Comparison of ENCODE assay signal across 29 cellular contexts in genomic region chr17:76416447-76416846, GRCh38. TPM values are rescaled to one million over a fixed set of nuclear protein-coding genes. Genes with fewer than 3 reads are reported as not detected.
A peak's percentile ranks its signal among the peaks of the same experiment; 100 is the strongest.
DNase-seq lines count a peak whose midpoint lies in the region; ATAC-seq and TF ChIP-seq lines count a peak whose summit lies in the region.
"Had no signal": no experiment of that assay in that cellular context is flagged by ENCODE, and none has a peak within 500 bp of the region (broad histone marks: within the 10 kb centered on the region; RNA-seq: fewer than 3 reads in every experiment).

No MANE protein-coding gene starts in this region.

- H3K27me3 Mint-ChIP-seq in natural killer cell treated with Interleukin-12 subunit alpha and Interleukin-12 subunit beta and Interleukin-15 and Interleukin-18, amount 100 ng/mL, for 72 hours: no peaks in the 10 kb centered on the region
- H3K27me3 Mint-ChIP-seq in natural killer cell (ENCODE audit: low read depth in 2 of 2): no peaks in the 10 kb centered on the region
- no peaks in the 10 kb centered on the region for H3K27me3 Mint-ChIP-seq in brain
- H3K27me3 Mint-ChIP-seq in progenitor cell of endocrine pancreas: no peaks in the 10 kb centered on the region
- H3K27me3 Mint-ChIP-seq: B cell; CD8-positive, alpha-beta memory T cell had no signal

- ATAC-seq in natural killer cell treated with Interleukin-12 subunit alpha and Interleukin-12 subunit beta and Interleukin-15 and Interleukin-18, amount 100 ng/mL, for 72 hours: no peak
- ATAC-seq in natural killer cell (no peak), GM21723 (IDR thresholded peaks at IDR 0.05; ENCODE audit: unreplicated experiment) (no peak)
- ATAC-seq: GM12878 had no signal

- no peak overlapping the region for H3K27ac Mint-ChIP-seq in natural killer cell treated with Interleukin-12 subunit alpha and Interleukin-12 subunit beta and Interleukin-15 and Interleukin-18, amount 100 ng/mL, for 72 hours
- no peak overlapping the region for H3K27ac Mint-ChIP-seq in natural killer cell
- H3K27ac Mint-ChIP-seq in brain: peak overlapping the region in 3 of 5 experiments; percentile 15 to 67 (median 38)
- H3K27ac Mint-ChIP-seq in progenitor cell of endocrine pancreas: peak overlapping the region; percentile 5
- H3K27ac Mint-ChIP-seq: B cell had no signal

- H3K36me3 Mint-ChIP-seq in natural killer cell treated with Interleukin-12 subunit alpha and Interleukin-12 subunit beta and Interleukin-15 and Interleukin-18, amount 100 ng/mL, for 72 hours: no peaks in the 10 kb centered on the region
- H3K36me3 Mint-ChIP-seq in natural killer cell: no peaks in the 10 kb centered on the region
- peaks cover 37% of the 10 kb centered on the region for H3K36me3 Mint-ChIP-seq in brain
- no peaks in the 10 kb centered on the region for H3K36me3 Mint-ChIP-seq in progenitor cell of endocrine pancreas (ENCODE audit: insufficient read depth)

- no peak for TF ChIP-seq CTCF in natural killer cell (IDR thresholded peaks at IDR 0.05)
- TF ChIP-seq CTCF in brain (conservative IDR thresholded peaks at IDR 0.05): no peak
- TF ChIP-seq CTCF in progenitor cell of endocrine pancreas (IDR thresholded peaks at IDR 0.05; ENCODE audit: unreplicated experiment): no peak

- peaks cover 12 to 24% of the 10 kb centered on the region in 2 donors for H3K4me1 Mint-ChIP-seq in natural killer cell treated with Interleukin-12 subunit alpha and Interleukin-12 subunit beta and Interleukin-15 and Interleukin-18, amount 100 ng/mL, for 72 hours (ENCODE audit: low read depth in 2 of 2)
- H3K4me1 Mint-ChIP-seq in natural killer cell (peaks cover 28 to 33% of the 10 kb centered on the region in 2 donors), brain (peaks cover 69% of the 10 kb centered on the region), progenitor cell of endocrine pancreas (ENCODE audit: low read depth) (peaks cover 1% of the 10 kb centered on the region)

- H3K9me3 Mint-ChIP-seq in natural killer cell treated with Interleukin-12 subunit alpha and Interleukin-12 subunit beta and Interleukin-15 and Interleukin-18, amount 100 ng/mL, for 72 hours: no peaks in the 10 kb centered on the region
- H3K9me3 Mint-ChIP-seq in natural killer cell (no peaks in the 10 kb centered on the region), brain (no peaks in the 10 kb centered on the region), progenitor cell of endocrine pancreas (ENCODE audit: low read depth) (no peaks in the 10 kb centered on the region)
- H3K9me3 Mint-ChIP-seq: CD8-positive, alpha-beta memory T cell had no signal

- DNase-seq in natural killer cell treated with Interleukin-12 subunit alpha and Interleukin-12 subunit beta and Interleukin-15 and Interleukin-18, amount 100 ng/mL, for 72 hours (ENCODE audit: low spot score): peak; percentile 20
- DNase-seq in natural killer cell: no peak
- no peak for DNase-seq in progenitor cell of endocrine pancreas (ENCODE audit: low spot score, unreplicated experiment)
- no peak for DNase-seq in HK-2 (ENCODE audit: unreplicated experiment)
- no peak for DNase-seq in activated CD4-positive, CD25-positive, alpha-beta regulatory T cell (lab: John Stamatoyannopoulos, UW)
- DNase-seq: CD8-positive, alpha-beta memory T cell; DMS 273 treated with DMSO at 0.1 percent for 48 hours; DMS79; EL; GDM1; GOT3; HCEC 1CT; IMR-90; KG1; MG63; NCI-H1105 treated with DMSO at 0.1 percent for 48 hours; NCI-H2029; NCI-H446 treated with DMSO at 0.1 percent for 48 hours; NCI-H526; NCI-H82; NK-92 treated with Interleukin-12 subunit alpha and Interleukin-12 subunit beta, amount 100 ng/mL, for 24 hours; PC-9; Right ventricle myocardium superior had no signal

- intact Hi-C loops in natural killer cell (cut with micrococcal nuclease): no loop called here

- H3K4me3 Mint-ChIP-seq in natural killer cell treated with Interleukin-12 subunit alpha and Interleukin-12 subunit beta and Interleukin-15 and Interleukin-18, amount 100 ng/mL, for 72 hours: no peak overlapping the region
- no peak overlapping the region for H3K4me3 Mint-ChIP-seq in natural killer cell
- no peak overlapping the region for H3K4me3 Mint-ChIP-seq in brain
- no peak overlapping the region for H3K4me3 Mint-ChIP-seq in progenitor cell of endocrine pancreas (ENCODE audit: low read depth)
- H3K4me3 Mint-ChIP-seq: B cell; CD8-positive, alpha-beta memory T cell had no signal

RNA-seq across cellular contexts. Expression of gene SPHK1, which starts 32.0 kb away (rescaled TPM):
- 10 to 100 TPM; 13.9 to 14.5 TPM for total RNA-seq in natural killer cell treated with Interleukin-12 subunit alpha and Interleukin-12 subunit beta and Interleukin-15 and Interleukin-18, amount 100 ng/mL, for 72 hours
- total RNA-seq in natural killer cell: 1 to 10 TPM; 7.6 to 9.2 (median 8.3) TPM
- 1.6 TPM for polyA plus RNA-seq in brain (ENCODE audit: insufficient read depth, low read depth, low replicate concordance)
- 12.8 and 13.9 TPM in 2 replicates for total RNA-seq in progenitor cell of endocrine pancreas

RNA-seq across cellular contexts. Expression of gene UBE2O, which starts 36.5 kb away (rescaled TPM):
- 10 to 100 TPM; 46.7 to 66.9 TPM for total RNA-seq in natural killer cell treated with Interleukin-12 subunit alpha and Interleukin-12 subunit beta and Interleukin-15 and Interleukin-18, amount 100 ng/mL, for 72 hours
- total RNA-seq in natural killer cell (10 to 100 TPM; 34.9 to 40.2 (median 37.7) TPM), progenitor cell of endocrine pancreas (43.4 and 44.6 TPM in 2 replicates)
- 36.9 TPM for polyA plus RNA-seq in brain (ENCODE audit: insufficient read depth, low read depth, low replicate concordance)

RNA-seq across cellular contexts. Expression of gene AANAT, which starts 51.0 kb away (rescaled TPM):
- under 1 TPM in 1 of 2 donors, not detected in 1; 0.78 TPM for total RNA-seq in natural killer cell treated with Interleukin-12 subunit alpha and Interleukin-12 subunit beta and Interleukin-15 and Interleukin-18, amount 100 ng/mL, for 72 hours
- total RNA-seq in natural killer cell (under 1 TPM in 2 of 3 donors, not detected in 1; 0.28 to 0.50 TPM), progenitor cell of endocrine pancreas (0.40 TPM in 1 of 2 replicates, not detected in the other)
- not detected for polyA plus RNA-seq in brain (ENCODE audit: insufficient read depth, low read depth, low replicate concordance)
- total RNA-seq: CD8-positive, alpha-beta memory T cell; IMR-90; PC-9; Right ventricle myocardium superior; RPMI7951; SJSA1 had no signal
- polyA plus RNA-seq: CD8-positive, alpha-beta memory T cell; GM12878 had no signal

Comparison
In these comparisons a context has a peak if more than half of its experiments do, and no peak if none do; other contexts are left out.
1. H3K27ac Mint-ChIP-seq: peak in brain (3 of 5) and progenitor cell of endocrine pancreas (single experiment); none in natural killer cell treated with Interleukin-12 subunit alpha and Interleukin-12 subunit beta and Interleukin-15 and Interleukin-18, amount 100 ng/mL, for 72 hours (0 of 2) and natural killer cell (0 of 2).